Comparison of ENCODE assay signal across 8 cellular contexts in genomic region chr1:231240883-231241735, GRCh38. TPM values are rescaled to one million over a fixed set of nuclear protein-coding genes. Genes with fewer than 3 reads are reported as not detected.
DNase-seq lines count a peak whose midpoint lies in the region; ATAC-seq and TF ChIP-seq lines count a peak whose summit lies in the region.

GNPAT (plus strand) TSS chr1:231241212; CDS start chr1:231241379, 167 bp downstream.

- no peaks in the 10 kb centered on the region for H3F3A ChIP-seq in Loucy (ENCODE audit: low read depth)

- ATAC-seq in foreskin keratinocyte: peak; percentile 97

- peak within 1 kb of the TSS; percentile 96 for H3K4me2 ChIP-seq in Loucy (ENCODE audit: low read depth, low read length, poor library complexity, severe bottlenecking)

- H2AFZ ChIP-seq in Loucy (ENCODE audit: low read length) (peak within 1 kb of the TSS; percentile 92), neuron (ENCODE audit: low read depth, low read length) (peak within 1 kb of the TSS; percentile 82)

- TF ChIP-seq CTCF in Loucy (conservative IDR thresholded peaks at IDR 0.05; ENCODE audit: low read length) (no peak), foreskin keratinocyte (conservative IDR thresholded peaks at IDR 0.05) (peak; percentile 16)

- peak within 1 kb of the TSS; percentile 93 for H3K4me3 ChIP-seq in Loucy (ENCODE audit: low read length, poor library complexity, severe bottlenecking)
- H3K4me3 ChIP-seq in SJCRH30: peak within 1 kb of the TSS; percentile 71
- peak within 1 kb of the TSS; percentile 94 for H3K4me3 ChIP-seq in neuron (ENCODE audit: low read length)

- H3K9me3 ChIP-seq in Loucy (ENCODE audit: insufficient read depth, low read depth, low read length): no peaks in the 10 kb centered on the region
- H3K9me3 ChIP-seq in SJCRH30 (replicated peaks): no peaks in the 10 kb centered on the region
- no peaks in the 10 kb centered on the region for H3K9me3 ChIP-seq in neuron (ENCODE audit: low read length)

- H3K27me3 ChIP-seq in Loucy (ENCODE audit: insufficient read depth, low read length, poor library complexity, severe bottlenecking) (no peaks in the 10 kb centered on the region), SJCRH30 (no peaks in the 10 kb centered on the region), foreskin keratinocyte (no peaks in the 10 kb centered on the region), neuron (ENCODE audit: insufficient read depth, low read length) (no peaks in the 10 kb centered on the region)

- H3K4me1 ChIP-seq in Loucy (ENCODE audit: insufficient read depth, low read length, poor library complexity, severe bottlenecking): peaks cover 54% of the 10 kb centered on the region
- H3K4me1 ChIP-seq in SJCRH30: peaks cover 24% of the 10 kb centered on the region
- H3K4me1 ChIP-seq in foreskin keratinocyte: peaks cover 14% of the 10 kb centered on the region
- peaks cover 20% of the 10 kb centered on the region for H3K4me1 ChIP-seq in neuron (ENCODE audit: insufficient read depth, low read length)

- H3K36me3 ChIP-seq in Loucy (ENCODE audit: insufficient read depth, low read length) (no peaks in the 10 kb centered on the region), SJCRH30 (peaks cover 6% of the 10 kb centered on the region; the same call in 1 of the 2 replicates), neuron (ENCODE audit: insufficient read depth, low read length) (peaks cover 29% of the 10 kb centered on the region)

- H3K79me2 ChIP-seq in Loucy (ENCODE audit: insufficient read depth, low read length): peaks cover 66% of the 10 kb centered on the region

- DNase-seq in ELR (ENCODE audit: low read depth) (peak; percentile 88), H4 (ENCODE audit: low spot score) (peak; percentile 72), SJCRH30 (peak; percentile 89 to 93), foreskin keratinocyte (peak; percentile 53 to 75), stromal cell of bone marrow (ENCODE audit: low read depth) (peak; percentile 73)
- DNase-seq in activated gamma-delta T cell treated with anti-CD3 and anti-CD28 coated beads, Interleukin-2, amount 50 U/mL, for 16 hours (ENCODE audit: low read depth): peak; percentile 87

- peaks cover 19% of the 10 kb centered on the region for H4K20me1 ChIP-seq in Loucy (ENCODE audit: insufficient read depth, low read length, poor library complexity, severe bottlenecking)

- H3K9ac ChIP-seq in Loucy (ENCODE audit: low read depth, low read length, poor library complexity, severe bottlenecking): peak within 1 kb of the TSS; percentile 92

- no peaks in the 10 kb centered on the region for H3K9me2 ChIP-seq in Loucy (replicated peaks; ENCODE audit: low read depth, low read length)

- H3K27ac ChIP-seq in SJCRH30 (peak within 1 kb of the TSS; percentile 78), foreskin keratinocyte (peak within 1 kb of the TSS; percentile 71)

RNA-seq across cellular contexts. Expression of gene GNPAT, which starts in this region (rescaled TPM):
- total RNA-seq in H4 (2014; rRNA removed; shearing (Covaris generic)): 74.1 and 79.6 TPM in 2 replicates
- total RNA-seq in SJCRH30 (2014; rRNA removed; shearing (Covaris generic)): 88.5 and 90.8 TPM in 2 replicates
- 38.9 and 41.3 TPM in 2 replicates for total RNA-seq in foreskin keratinocyte
- polyA plus RNA-seq in foreskin keratinocyte: 23.7 and 26.6 TPM in 2 replicates

Comparison
In these comparisons a context has a peak if more than half of its experiments do, and no peak if none do; other contexts are left out.
1. Peak in every context shown above with its lines: DNase-seq, ATAC-seq, H3K4me3 ChIP-seq and H3K27ac ChIP-seq.